Comparison of ENCODE assay signal across 1 cellular context in genomic region chr9:98610196-98610595, GRCh38.
TF ChIP-seq lines count a peak whose summit lies in the region.

No MANE protein-coding gene starts in this region.

TF ChIP-seq in WTC11, 78 proteins besides CTCF, POLR2A, EP300 and RAD21 (continued from another document):
- TF ChIP-seq ELF4 (CRISPR knock-in tag; IDR thresholded peaks at IDR 0.05; ENCODE audit: low read depth) = no peak
